ENCODE assay signal across 19 cellular contexts in genomic region chr11:126433244-126433846, GRCh38.
"Had no signal": no experiment of that assay in that cellular context is flagged by ENCODE, and none has a peak within 500 bp of the region (broad histone marks: within the 10 kb centered on the region; RNA-seq: fewer than 3 reads in every experiment).

No MANE protein-coding gene starts in this region.

- H3K27ac Mint-ChIP-seq: natural killer cell treated with Interleukin-12 subunit alpha and Interleukin-12 subunit beta and Interleukin-15 and Interleukin-18, amount 100 ng/mL, for 72 hours; stimulated activated naive CD8-positive, alpha-beta T cell treated with anti-CD3 and anti-CD28 coated beads, Interleukin-15, Interleukin-2, amounts not matched to agents 100 ng/mL and 50 ng/mL, for 24 hours had no signal

- H3K36me3 Mint-ChIP-seq: activated naive CD4-positive, alpha-beta T cell treated with anti-CD3 and anti-CD28 coated beads, Interleukin-2, amount 50 U/mL, for 72 hours; natural killer cell treated with Interleukin-12 subunit alpha and Interleukin-12 subunit beta and Interleukin-15 and Interleukin-18, amount 100 ng/mL, for 72 hours had no signal

- H3K27me3 Mint-ChIP-seq: natural killer cell treated with Interleukin-12 subunit alpha and Interleukin-12 subunit beta and Interleukin-15 and Interleukin-18, amount 100 ng/mL, for 72 hours; stimulated activated naive CD8-positive, alpha-beta T cell treated with anti-CD3 and anti-CD28 coated beads, Interleukin-15, Interleukin-2, amounts not matched to agents 100 ng/mL and 50 ng/mL, for 24 hours had no signal

- H3K4me3 Mint-ChIP-seq: natural killer cell treated with Interleukin-12 subunit alpha and Interleukin-12 subunit beta and Interleukin-15 and Interleukin-18, amount 100 ng/mL, for 72 hours; stimulated activated naive CD8-positive, alpha-beta T cell treated with anti-CD3 and anti-CD28 coated beads, Interleukin-15, Interleukin-2, amounts not matched to agents 100 ng/mL and 50 ng/mL, for 24 hours had no signal

- H3K27me3 ChIP-seq: ascending aorta, foreskin keratinocyte, right lobe of liver, tibial nerve had no signal

- H3K27ac ChIP-seq: foreskin keratinocyte, parathyroid adenoma, right lobe of liver had no signal

- H3K4me3 ChIP-seq: ascending aorta, lower lobe of right lung, right lobe of liver, skin epidermis, tibial nerve had no signal

- DNase-seq: activated T-cell treated with anti-CD3 and anti-CD28 coated beads, Interleukin-2, amount 50 U/mL, for 1 hour; central memory CD4-positive, alpha-beta T cell; dermis blood vessel endothelial cell; effector CD8-positive, alpha-beta T cell; erythroblast; foreskin keratinocyte; lower lobe of right lung; right lobe of liver; stimulated activated CD4-positive, alpha-beta T cell treated with anti-CD3 and anti-CD28 coated beads, Interleukin-15, amount 100 ng/mL, for 24 hours; stimulated activated CD4-positive, alpha-beta T cell treated with anti-CD3 and anti-CD28 coated beads, Interleukin-2, amount 100 ng/mL, for 48 hours; T-helper 1 cell; T-helper 9 cell had no signal

- H3K4me1 ChIP-seq: foreskin keratinocyte, parathyroid adenoma, right lobe of liver had no signal

- H3K9ac ChIP-seq: parathyroid adenoma had no signal

- H3K36me3 ChIP-seq: ascending aorta, lower lobe of right lung, right lobe of liver, tibial nerve had no signal

- H3K9me3 Mint-ChIP-seq: activated naive CD4-positive, alpha-beta T cell treated with anti-CD3 and anti-CD28 coated beads, Interleukin-2, amount 50 U/mL, for 72 hours; natural killer cell treated with Interleukin-12 subunit alpha and Interleukin-12 subunit beta and Interleukin-15 and Interleukin-18, amount 100 ng/mL, for 72 hours; stimulated activated naive CD8-positive, alpha-beta T cell treated with anti-CD3 and anti-CD28 coated beads, Interleukin-15, Interleukin-2, amounts not matched to agents 100 ng/mL and 50 ng/mL, for 24 hours had no signal

- H2AFZ ChIP-seq: parathyroid adenoma had no signal

- H3K9me3 ChIP-seq: ascending aorta, lower lobe of right lung, right lobe of liver, tibial nerve had no signal
